1 cellular context compared by ENCODE assay signal in the genomic region with DNA sequence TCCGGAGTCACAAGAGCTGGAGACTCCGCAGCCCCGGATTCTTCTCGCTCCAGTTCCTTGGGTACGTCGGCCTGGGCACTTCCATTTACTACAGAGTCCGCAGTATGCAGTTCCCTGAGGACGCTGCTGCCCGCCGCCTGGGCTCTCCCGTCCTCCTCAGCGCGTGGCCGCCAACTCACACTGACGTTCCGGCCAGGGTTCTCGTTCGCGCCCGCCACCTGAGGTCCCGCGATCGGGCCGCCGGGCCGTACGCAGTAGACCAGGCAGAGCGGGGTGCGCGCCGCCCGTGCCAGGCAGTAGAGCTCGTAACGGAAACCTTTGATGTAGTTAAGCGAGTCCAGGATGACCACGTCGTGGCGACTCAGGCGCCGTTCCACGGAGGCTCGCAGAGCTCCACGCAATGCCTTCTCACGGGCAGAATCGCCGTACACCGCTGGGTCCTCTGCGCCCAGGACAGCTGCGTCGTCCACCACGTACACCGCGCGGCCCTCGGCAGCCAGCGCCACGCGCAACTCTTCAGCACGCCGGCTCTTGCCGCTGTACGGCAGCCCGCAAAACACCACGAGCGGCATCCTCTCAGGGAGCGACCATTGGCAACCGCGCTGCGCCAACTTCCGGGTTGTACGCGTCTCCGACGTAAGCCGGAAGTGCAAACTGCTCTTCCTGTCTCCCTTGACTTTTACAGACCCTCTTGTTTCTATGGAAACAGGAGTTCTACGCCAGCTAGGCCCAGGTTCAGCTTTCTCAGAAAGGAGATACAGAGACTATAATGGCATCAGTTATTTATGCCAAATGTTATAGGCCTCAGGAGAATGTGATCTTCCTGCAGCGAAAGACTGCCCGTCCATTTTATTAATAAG.
TF ChIP-seq lines count a peak whose summit lies in the region.

Gene KTI12, minus strand, starts transcription at position 621 of the 860 bp plus-strand sequence. Its CDS starts 49 bp downstream, at position 572.

TF ChIP-seq in HEK293, 187 proteins besides CTCF, POLR2A, EP300 and RAD21 (continued from another document and continues in another):
- TF ChIP-seq ZSCAN18 (tag by site-specific recombination; IDR thresholded peaks at IDR 0.05), result no peak
- TF ChIP-seq ZNF548 (tag by site-specific recombination; IDR thresholded peaks at IDR 0.05), result no peak
- peak; percentile 74; the same call in 1 of the 2 replicates for TF ChIP-seq ZNF324 (tag by site-specific recombination; IDR thresholded peaks at IDR 0.05)
- TF ChIP-seq YY1 (tag by site-specific recombination; IDR thresholded peaks at IDR 0.05), result peak; percentile 83
- no peak for TF ChIP-seq ZNF624 (tag by site-specific recombination; IDR thresholded peaks at IDR 0.05)
- TF ChIP-seq ZFP3 (tag by site-specific recombination; IDR thresholded peaks at IDR 0.05; ENCODE audit: low read depth), result no peak
- TF ChIP-seq, protein P1, sequence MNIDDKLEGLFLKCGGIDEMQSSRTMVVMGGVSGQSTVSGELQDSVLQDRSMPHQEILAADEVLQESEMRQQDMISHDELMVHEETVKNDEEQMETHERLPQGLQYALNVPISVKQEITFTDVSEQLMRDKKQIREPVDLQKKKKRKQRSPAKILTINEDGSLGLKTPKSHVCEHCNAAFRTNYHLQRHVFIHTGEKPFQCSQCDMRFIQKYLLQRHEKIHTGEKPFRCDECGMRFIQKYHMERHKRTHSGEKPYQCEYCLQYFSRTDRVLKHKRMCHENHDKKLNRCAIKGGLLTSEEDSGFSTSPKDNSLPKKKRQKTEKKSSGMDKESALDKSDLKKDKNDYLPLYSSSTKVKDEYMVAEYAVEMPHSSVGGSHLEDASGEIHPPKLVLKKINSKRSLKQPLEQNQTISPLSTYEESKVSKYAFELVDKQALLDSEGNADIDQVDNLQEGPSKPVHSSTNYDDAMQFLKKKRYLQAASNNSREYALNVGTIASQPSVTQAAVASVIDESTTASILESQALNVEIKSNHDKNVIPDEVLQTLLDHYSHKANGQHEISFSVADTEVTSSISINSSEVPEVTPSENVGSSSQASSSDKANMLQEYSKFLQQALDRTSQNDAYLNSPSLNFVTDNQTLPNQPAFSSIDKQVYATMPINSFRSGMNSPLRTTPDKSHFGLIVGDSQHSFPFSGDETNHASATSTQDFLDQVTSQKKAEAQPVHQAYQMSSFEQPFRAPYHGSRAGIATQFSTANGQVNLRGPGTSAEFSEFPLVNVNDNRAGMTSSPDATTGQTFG (tag by site-specific recombination; IDR thresholded peaks at IDR 0.05; ENCODE audit: borderline replicate concordance), result no peak
- no peak for TF ChIP-seq SALL2 (tag by site-specific recombination; IDR thresholded peaks at IDR 0.05; ENCODE audit: borderline replicate concordance)
- no peak for TF ChIP-seq ZNF837 (tag by site-specific recombination; IDR thresholded peaks at IDR 0.05)
- no peak for TF ChIP-seq SETDB1 (IDR thresholded peaks at IDR 0.05; ENCODE audit: insufficient read length, low read length)
- TF ChIP-seq ZNF707 (tag by site-specific recombination; IDR thresholded peaks at IDR 0.05), result no peak
- TF ChIP-seq ZNF214 (tag by site-specific recombination; IDR thresholded peaks at IDR 0.05; ENCODE audit: borderline replicate concordance), result no peak
- no peak for TF ChIP-seq FEZF1 (tag by site-specific recombination; IDR thresholded peaks at IDR 0.05)
- TF ChIP-seq ZNF692 (tag by site-specific recombination; IDR thresholded peaks at IDR 0.05), result peak; percentile 26; the same call in 1 of the 2 replicates
- no peak for TF ChIP-seq ZNF311 (tag by site-specific recombination; IDR thresholded peaks at IDR 0.05; ENCODE audit: borderline replicate concordance)
- no peak for TF ChIP-seq ZBTB7A (tag by site-specific recombination; IDR thresholded peaks at IDR 0.05; ENCODE audit: low read depth)
- no peak for TF ChIP-seq ZNF555 (tag by site-specific recombination; conservative IDR thresholded peaks at IDR 0.05)
- no peak for TF ChIP-seq ZNF791 (tag by site-specific recombination; IDR thresholded peaks at IDR 0.05)
- TF ChIP-seq ZBTB6 (tag by site-specific recombination; IDR thresholded peaks at IDR 0.05), result no peak
- TF ChIP-seq ZNF302 (tag by site-specific recombination; IDR thresholded peaks at IDR 0.05; ENCODE audit: low read depth), result no peak
- no peak for TF ChIP-seq ZNF354C (tag by site-specific recombination; IDR thresholded peaks at IDR 0.05; ENCODE audit: borderline replicate concordance, low read depth)
- TF ChIP-seq ZNF202 (tag by site-specific recombination; IDR thresholded peaks at IDR 0.05; ENCODE audit: borderline replicate concordance), result no peak
- TF ChIP-seq ZSCAN16 (tag by site-specific recombination; IDR thresholded peaks at IDR 0.05), result peak; percentile 64
- no peak for TF ChIP-seq ZNF626 (tag by site-specific recombination; IDR thresholded peaks at IDR 0.05)
- TF ChIP-seq HOXC10 (CRISPR knock-in tag; IDR thresholded peaks at IDR 0.05), result peak; percentile 77; the same call in 1 of the 2 replicates
- TF ChIP-seq ZSCAN5A (tag by site-specific recombination; IDR thresholded peaks at IDR 0.05), result peak; percentile 71; the same call in 1 of the 2 replicates
- TF ChIP-seq ZBTB11 (tag by site-specific recombination; conservative IDR thresholded peaks at IDR 0.05; ENCODE audit: low read depth), result peak; percentile 93
- TF ChIP-seq TRIM28 (IDR thresholded peaks at IDR 0.05; ENCODE audit: borderline replicate concordance, low read length), result peak; percentile 15; the same call in 1 of the 2 replicates
- no peak for TF ChIP-seq BCL11B (tag by site-specific recombination; IDR thresholded peaks at IDR 0.05; ENCODE audit: low read depth)
- TF ChIP-seq, protein P2, sequence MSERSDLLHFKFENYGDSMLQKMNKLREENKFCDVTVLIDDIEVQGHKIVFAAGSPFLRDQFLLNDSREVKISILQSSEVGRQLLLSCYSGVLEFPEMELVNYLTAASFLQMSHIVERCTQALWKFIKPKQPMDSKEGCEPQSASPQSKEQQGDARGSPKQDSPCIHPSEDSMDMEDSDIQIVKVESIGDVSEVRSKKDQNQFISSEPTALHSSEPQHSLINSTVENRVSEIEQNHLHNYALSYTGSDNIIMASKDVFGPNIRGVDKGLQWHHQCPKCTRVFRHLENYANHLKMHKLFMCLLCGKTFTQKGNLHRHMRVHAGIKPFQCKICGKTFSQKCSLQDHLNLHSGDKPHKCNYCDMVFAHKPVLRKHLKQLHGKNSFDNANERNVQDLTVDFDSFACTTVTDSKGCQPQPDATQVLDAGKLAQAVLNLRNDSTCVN (tag by site-specific recombination; optimal IDR thresholded peaks at IDR 0.05), result peak; percentile 99
- TF ChIP-seq YY2 (tag by site-specific recombination; IDR thresholded peaks at IDR 0.05), result peak; percentile 94
- peak; percentile 97 for TF ChIP-seq MYNN (tag by site-specific recombination; IDR thresholded peaks at IDR 0.05; ENCODE audit: borderline replicate concordance)
- TF ChIP-seq ZNF140 (tag by site-specific recombination; IDR thresholded peaks at IDR 0.05), result no peak
- no peak for TF ChIP-seq ZNF132 (tag by site-specific recombination; IDR thresholded peaks at IDR 0.05; ENCODE audit: borderline replicate concordance)
- 0 out of 2 replicates have a peak, but pooled peaks have one; percentile 4 for TF ChIP-seq GLIS1 (tag by site-specific recombination; IDR thresholded peaks at IDR 0.05)
- TF ChIP-seq SP7 (tag by site-specific recombination; IDR thresholded peaks at IDR 0.05), result no peak; the same call in none of the 2 replicates
- TF ChIP-seq WT1 (tag by site-specific recombination; IDR thresholded peaks at IDR 0.05), result peak; percentile 41; the same call in 1 of the 2 replicates
- TF ChIP-seq ZNF335 (tag by site-specific recombination; conservative IDR thresholded peaks at IDR 0.05), result peak; percentile 89
- no peak for TF ChIP-seq ZNF26 (tag by site-specific recombination; IDR thresholded peaks at IDR 0.05)
- TF ChIP-seq, protein P3, sequence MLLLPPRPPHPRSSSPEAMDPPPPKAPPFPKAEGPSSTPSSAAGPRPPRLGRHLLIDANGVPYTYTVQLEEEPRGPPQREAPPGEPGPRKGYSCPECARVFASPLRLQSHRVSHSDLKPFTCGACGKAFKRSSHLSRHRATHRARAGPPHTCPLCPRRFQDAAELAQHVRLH (tag by site-specific recombination; IDR thresholded peaks at IDR 0.05), result peak; percentile 86
- no peak for TF ChIP-seq ZNF521 (tag by site-specific recombination; IDR thresholded peaks at IDR 0.05)
- TF ChIP-seq, protein P4, sequence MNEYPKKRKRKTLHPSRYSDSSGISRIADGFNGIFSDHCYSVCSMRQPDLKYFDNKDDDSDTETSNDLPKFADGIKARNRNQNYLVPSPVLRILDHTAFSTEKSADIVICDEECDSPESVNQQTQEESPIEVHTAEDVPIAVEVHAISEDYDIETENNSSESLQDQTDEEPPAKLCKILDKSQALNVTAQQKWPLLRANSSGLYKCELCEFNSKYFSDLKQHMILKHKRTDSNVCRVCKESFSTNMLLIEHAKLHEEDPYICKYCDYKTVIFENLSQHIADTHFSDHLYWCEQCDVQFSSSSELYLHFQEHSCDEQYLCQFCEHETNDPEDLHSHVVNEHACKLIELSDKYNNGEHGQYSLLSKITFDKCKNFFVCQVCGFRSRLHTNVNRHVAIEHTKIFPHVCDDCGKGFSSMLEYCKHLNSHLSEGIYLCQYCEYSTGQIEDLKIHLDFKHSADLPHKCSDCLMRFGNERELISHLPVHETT (tag by site-specific recombination; IDR thresholded peaks at IDR 0.05), result peak; percentile 68
- peak; percentile 90 for TF ChIP-seq ZBTB17 (tag by site-specific recombination; IDR thresholded peaks at IDR 0.05)
